12 cellular contexts compared by ENCODE assay signal in genomic region chr1:34792424-34792823, GRCh38. TPM values are rescaled to one million over a fixed set of nuclear protein-coding genes. Genes with fewer than 3 reads are reported as not detected.
DNase-seq lines count a peak whose midpoint lies in the region; ATAC-seq and TF ChIP-seq lines count a peak whose summit lies in the region.
"Had no signal": no experiment of that assay in that cellular context is flagged by ENCODE, and none has a peak within 500 bp of the region (broad histone marks: within the 10 kb centered on the region; RNA-seq: fewer than 3 reads in every experiment).

No MANE protein-coding gene starts in this region.

- H3K36me3 ChIP-seq in sigmoid colon: peaks cover 0 to 7% (median 0%) of the 10 kb centered on the region in 4 donors

- intact Hi-C loops in sigmoid colon (cut with DNase I): no loop called here

- WGBS in sigmoid colon, 2 donors: 45 to 56% methylated on average over 10 of the region's 10 CpGs

- no peak overlapping the region for H3K27ac Mint-ChIP-seq in T-helper 17 cell
- H3K27ac Mint-ChIP-seq: brain had no signal

- ATAC-seq in T-helper 17 cell (no peak), GM21423 (IDR thresholded peaks at IDR 0.05; ENCODE audit: unreplicated experiment) (no peak), HG03025 (IDR thresholded peaks at IDR 0.05; ENCODE audit: low FRiP score, unreplicated experiment) (no peak)

- H3K9me3 ChIP-seq in T-helper 17 cell (ENCODE audit: control insufficient read depth, low read length, poor library complexity, severe bottlenecking): no peaks in the 10 kb centered on the region
- no peaks in the 10 kb centered on the region for H3K9me3 ChIP-seq in sigmoid colon

- TF ChIP-seq POLR2A in sigmoid colon (IDR thresholded peaks at IDR 0.05): no peak

- H3K4me3 Mint-ChIP-seq in T-helper 17 cell: peak overlapping the region; percentile 56
- H3K4me3 Mint-ChIP-seq: brain had no signal

- TF ChIP-seq CTCF in GM10266 (IDR thresholded peaks at IDR 0.05; ENCODE audit: control insufficient read depth, insufficient read depth, low read depth, missing control alignments): no peak
- no peak for TF ChIP-seq CTCF in sigmoid colon (IDR thresholded peaks at IDR 0.05)

- H3K27ac ChIP-seq in sigmoid colon: peak overlapping the region in 3 of 4 donors; percentile 21 to 49 (median 40)

- DNase-seq in GM10266 (ENCODE audit: extremely low spot score): peak; percentile 4
- no peak for DNase-seq in T-helper 17 cell
- DNase-seq in sigmoid colon: no peak
- DNase-seq in GM19238 (ENCODE audit: insufficient read length, low spot score): no peak
- DNase-seq: NCI-H446 treated with DMSO at 0.1 percent for 48 hours had no signal

- H3K4me1 Mint-ChIP-seq in T-helper 17 cell: peaks cover 6% of the 10 kb centered on the region
- H3K4me1 Mint-ChIP-seq: brain had no signal

- H3K36me3 Mint-ChIP-seq in T-helper 17 cell (ENCODE audit: low read depth): no peaks in the 10 kb centered on the region

- peaks cover 0 to 7% (median 3%) of the 10 kb centered on the region in 4 donors for H3K4me1 ChIP-seq in sigmoid colon

- peaks cover 4 to 22% (median 13%) of the 10 kb centered on the region in 3 donors for H3K27me3 ChIP-seq in sigmoid colon

- H3K27me3 Mint-ChIP-seq in T-helper 17 cell: peaks cover 54% of the 10 kb centered on the region

- no peak for TF ChIP-seq EP300 in sigmoid colon (IDR thresholded peaks at IDR 0.05)

- H3K4me3 ChIP-seq in iPS-11a (ENCODE audit: low read depth, low read length): peak overlapping the region; percentile 29
- peak overlapping the region in 1 of 4 donors; percentile 37 for H3K4me3 ChIP-seq in sigmoid colon

RNA-seq across cellular contexts. Expression of gene GJA4, which starts 0.4 kb away (rescaled TPM):
- under 1 TPM in 1 of 2 donors, not detected in 1; 0.55 TPM for total RNA-seq in T-helper 17 cell
- total RNA-seq in sigmoid colon: 10 to 100 TPM in 1 of 4 donors, 1 to 10 TPM in 3; 3.3 to 14.7 (median 7.6) TPM
- polyA plus RNA-seq in sigmoid colon: 1 to 10 TPM in 1 of 3 donors, under 1 TPM in 1, not detected in 1; 0.60 to 8.3 TPM
- total RNA-seq: epithelial cell of proximal tubule, RPMI7951 had no signal
- polyA plus RNA-seq: keratinocyte had no signal

RNA-seq across cellular contexts. Expression of gene GJB3, which starts 11.4 kb away (rescaled TPM):
- total RNA-seq in T-helper 17 cell: not detected
- not detected for total RNA-seq in sigmoid colon
- polyA plus RNA-seq in sigmoid colon: 10 to 100 TPM in 1 of 3 donors, 1 to 10 TPM in 2; 1.2 to 11.0 (median 1.8) TPM
- total RNA-seq: RPMI7951 had no signal

RNA-seq across cellular contexts. Expression of gene GJB4, which starts 32.9 kb away (rescaled TPM):
- total RNA-seq in T-helper 17 cell (not detected), sigmoid colon (not detected)
- polyA plus RNA-seq in sigmoid colon: under 1 TPM in 1 of 3 donors, not detected in 2; 0.39 TPM
- total RNA-seq: RPMI7951 had no signal

RNA-seq across cellular contexts. Expression of gene GJB5, which starts 37.6 kb away (rescaled TPM):
- total RNA-seq in T-helper 17 cell: not detected
- not detected for total RNA-seq in sigmoid colon
- under 1 TPM in 1 of 3 donors, not detected in 2; 0.69 TPM for polyA plus RNA-seq in sigmoid colon
- total RNA-seq: epithelial cell of proximal tubule, RPMI7951 had no signal
